In genomic region chr2:99715956-99716355, GRCh38 we compare ENCODE assay signal across 16 cellular contexts.
DNase-seq lines count a peak whose midpoint lies in the region; ATAC-seq, FAIRE-seq and TF ChIP-seq lines count a peak whose summit lies in the region.
"Had no signal": no experiment of that assay in that cellular context is flagged by ENCODE, and none has a peak within 500 bp of the region (broad histone marks: within the 10 kb centered on the region; RNA-seq: fewer than 3 reads in every experiment).

No MANE protein-coding gene starts in this region.

- peaks cover 2% of the 10 kb centered on the region for H3K4me1 Mint-ChIP-seq in astrocyte (ENCODE audit: low read depth, unreplicated experiment)
- no peaks in the 10 kb centered on the region for H3K4me1 Mint-ChIP-seq in natural killer cell
- H3K4me1 Mint-ChIP-seq in stimulated activated effector memory CD8-positive, alpha-beta T cell treated with anti-CD3 and anti-CD28 coated beads, Interleukin-12 subunit alpha, Interleukin-12 subunit beta, amount 100 ng/mL, for 72 hours = no peaks in the 10 kb centered on the region

- H3K4me1 ChIP-seq in right atrium auricular region = peaks cover 0 to 7% of the 10 kb centered on the region in 2 donors
- H3K4me1 ChIP-seq in astrocyte (ENCODE audit: insufficient read depth, low read length) = no peaks in the 10 kb centered on the region
- H3K4me1 ChIP-seq: BLaER1 had no signal

- H3K4me3 ChIP-seq in right atrium auricular region (no peak overlapping the region), astrocyte (ENCODE audit: insufficient read depth, low read depth, low read length) (no peak overlapping the region), fibroblast of the aortic adventitia (ENCODE audit: low read depth, low read length) (no peak overlapping the region)
- H3K4me3 ChIP-seq: BLaER1 had no signal

- H3K27ac Mint-ChIP-seq in astrocyte (ENCODE audit: unreplicated experiment) (no peak overlapping the region), natural killer cell (no peak overlapping the region)
- H3K27ac Mint-ChIP-seq in stimulated activated effector memory CD8-positive, alpha-beta T cell treated with anti-CD3 and anti-CD28 coated beads, Interleukin-12 subunit alpha, Interleukin-12 subunit beta, amount 100 ng/mL, for 72 hours = no peak overlapping the region
- H3K27ac Mint-ChIP-seq: H9 had no signal

- no peaks in the 10 kb centered on the region for H3K36me3 ChIP-seq in right atrium auricular region
- H3K36me3 ChIP-seq in astrocyte (ENCODE audit: insufficient read depth, low read length) = no peaks in the 10 kb centered on the region
- H3K36me3 ChIP-seq: BLaER1 had no signal

- H3K9me3 ChIP-seq in right atrium auricular region (no peaks in the 10 kb centered on the region), astrocyte (ENCODE audit: insufficient read depth, low read depth, low read length) (no peaks in the 10 kb centered on the region)
- H3K9me3 ChIP-seq: BLaER1 had no signal

- no peak for DNase-seq in left ventricle myocardium superior
- no peak for DNase-seq in right atrium auricular region (ENCODE audit: low spot score)
- DNase-seq in astrocyte (ENCODE audit: low read depth) = no peak
- DNase-seq in fibroblast of the aortic adventitia (ENCODE audit: low read depth) = peak; percentile 18
- no peak for DNase-seq in stimulated activated CD8-positive, alpha-beta memory T cell treated with anti-CD3 and anti-CD28 coated beads, Interleukin-4, amount 100 ng/mL, for 48 hours
- DNase-seq in natural killer cell = no peak
- DNase-seq in stimulated activated effector memory CD8-positive, alpha-beta T cell treated with anti-CD3 and anti-CD28 coated beads, Interleukin-12 subunit alpha, Interleukin-12 subunit beta, amount 100 ng/mL, for 72 hours (ENCODE audit: low spot score in 2 of 2) = no peak
- DNase-seq: ACHN, AML-193, Calu3, DMS 273 treated with DMSO at 0.1 percent for 48 hours, GOT3, H9 had no signal

- TF ChIP-seq CTCF in right atrium auricular region (IDR thresholded peaks at IDR 0.05) = no peak
- TF ChIP-seq CTCF in astrocyte (IDR thresholded peaks at IDR 0.05; ENCODE audit: insufficient read depth, low read depth, low read length) = no peak
- TF ChIP-seq CTCF in fibroblast of the aortic adventitia (IDR thresholded peaks at IDR 0.05; ENCODE audit: insufficient read depth, low read length) = no peak
- no peak for TF ChIP-seq CTCF in natural killer cell (IDR thresholded peaks at IDR 0.05)

- intact Hi-C loops in left ventricle myocardium superior (cut with micrococcal nuclease) (no loop called here), natural killer cell (cut with micrococcal nuclease) (no loop called here)

- peak; percentile 17 for FAIRE-seq in astrocyte (lab: Jason Lieb, UNC)
- FAIRE-seq: GM12891 had no signal

- H3K4me3 Mint-ChIP-seq in astrocyte (ENCODE audit: unreplicated experiment) (no peak overlapping the region), natural killer cell (no peak overlapping the region)
- no peak overlapping the region for H3K4me3 Mint-ChIP-seq in stimulated activated effector memory CD8-positive, alpha-beta T cell treated with anti-CD3 and anti-CD28 coated beads, Interleukin-12 subunit alpha, Interleukin-12 subunit beta, amount 100 ng/mL, for 72 hours
- H3K4me3 Mint-ChIP-seq: H9 had no signal

- H3K27me3 ChIP-seq in right atrium auricular region (no peaks in the 10 kb centered on the region), astrocyte (ENCODE audit: insufficient read depth, low read length) (no peaks in the 10 kb centered on the region)
- H3K27me3 ChIP-seq: BLaER1 had no signal

- peak; percentile 65 for ATAC-seq in left ventricle myocardium superior
- ATAC-seq in GM19452 (IDR thresholded peaks at IDR 0.05; ENCODE audit: unreplicated experiment) = no peak
- ATAC-seq in natural killer cell = no peak
- no peak for ATAC-seq in stimulated activated effector memory CD8-positive, alpha-beta T cell treated with anti-CD3 and anti-CD28 coated beads, Interleukin-12 subunit alpha, Interleukin-12 subunit beta, amount 100 ng/mL, for 72 hours

- H3K79me2 ChIP-seq in astrocyte (ENCODE audit: insufficient read depth, low read length) = no peaks in the 10 kb centered on the region

- H3K4me2 ChIP-seq in astrocyte (ENCODE audit: low read length) = no peak overlapping the region
- H3K4me2 ChIP-seq: BLaER1 had no signal

- no peak overlapping the region for H3K27ac ChIP-seq in right atrium auricular region
- H3K27ac ChIP-seq in astrocyte (ENCODE audit: low read depth, low read length) = no peak overlapping the region
- H3K27ac ChIP-seq: BLaER1 had no signal

- no peaks in the 10 kb centered on the region for H3K27me3 Mint-ChIP-seq in astrocyte (ENCODE audit: low read depth, unreplicated experiment)
- no peaks in the 10 kb centered on the region for H3K27me3 Mint-ChIP-seq in natural killer cell (ENCODE audit: low read depth in 2 of 2)

- no peak overlapping the region for H2AFZ ChIP-seq in astrocyte (ENCODE audit: low read depth, low read length)

- H3K36me3 Mint-ChIP-seq in astrocyte (ENCODE audit: low read depth, unreplicated experiment) = peaks cover 3% of the 10 kb centered on the region
- no peaks in the 10 kb centered on the region for H3K36me3 Mint-ChIP-seq in natural killer cell
- no peaks in the 10 kb centered on the region for H3K36me3 Mint-ChIP-seq in stimulated activated effector memory CD8-positive, alpha-beta T cell treated with anti-CD3 and anti-CD28 coated beads, Interleukin-12 subunit alpha, Interleukin-12 subunit beta, amount 100 ng/mL, for 72 hours

- no peaks in the 10 kb centered on the region for H4K20me1 ChIP-seq in astrocyte (ENCODE audit: insufficient read depth, low read length)
- H4K20me1 ChIP-seq: BLaER1 had no signal

- H3K9me3 Mint-ChIP-seq in astrocyte (ENCODE audit: unreplicated experiment) (peaks cover 4% of the 10 kb centered on the region), natural killer cell (no peaks in the 10 kb centered on the region)
- no peaks in the 10 kb centered on the region for H3K9me3 Mint-ChIP-seq in stimulated activated effector memory CD8-positive, alpha-beta T cell treated with anti-CD3 and anti-CD28 coated beads, Interleukin-12 subunit alpha, Interleukin-12 subunit beta, amount 100 ng/mL, for 72 hours

- no peak overlapping the region for H3K9ac ChIP-seq in astrocyte (ENCODE audit: low read length)
- H3K9ac ChIP-seq: BLaER1 had no signal
